11 cellular contexts compared by ENCODE assay signal in the genomic region with DNA sequence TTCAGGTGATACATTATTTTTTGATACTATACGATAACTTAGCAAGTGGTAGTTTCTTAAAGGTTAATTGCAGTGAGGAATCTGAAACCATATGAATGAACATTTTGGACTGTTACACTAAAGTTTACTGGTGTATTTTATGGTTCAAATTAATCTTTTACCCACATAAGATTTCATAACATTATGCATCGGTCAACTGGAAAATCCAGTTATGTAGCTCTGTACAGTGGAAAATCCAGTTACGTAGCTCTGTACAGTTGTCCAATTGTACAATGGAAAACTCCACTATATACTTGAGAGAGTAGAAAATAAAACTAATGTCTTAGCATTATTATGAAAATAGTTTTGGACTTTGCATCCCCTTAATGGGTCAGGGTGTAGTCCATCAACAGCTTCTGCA. TPM values are rescaled to one million over a fixed set of nuclear protein-coding genes. Genes with fewer than 3 reads are reported as not detected.
DNase-seq lines count a peak whose midpoint lies in the region; ATAC-seq, FAIRE-seq and TF ChIP-seq lines count a peak whose summit lies in the region.
"Had no signal": no experiment of that assay in that cellular context is flagged by ENCODE, and none has a peak within 500 bp of the region (broad histone marks: within the 10 kb centered on the region; RNA-seq: fewer than 3 reads in every experiment).

No MANE protein-coding gene starts in this region.

- H3K27me3 Mint-ChIP-seq in CD8-positive, alpha-beta memory T cell: peaks cover 0 to 1% of the 10 kb centered on the region in 2 donors
- no peaks in the 10 kb centered on the region for H3K27me3 Mint-ChIP-seq in nephron (ENCODE audit: low read depth)

- no peak for DNase-seq in CD8-positive, alpha-beta memory T cell
- DNase-seq in LNCaP clone FGC (ENCODE audit: low read depth): peak; percentile 84
- no peak for DNase-seq in breast epithelium (ENCODE audit: low spot score in 2 of 2)
- no peak for DNase-seq in GM12892 (ENCODE audit: insufficient read length)
- DNase-seq in GM13977 (ENCODE audit: low spot score): no peak
- DNase-seq in Right ventricle myocardium inferior (ENCODE audit: missing footprints): no peak
- DNase-seq: NCI-H1694 had no signal

- POLR2A ChIA-PET in CD8-positive, alpha-beta memory T cell (lab: Charles Lee): interaction anchor here (1.1 to 3.4 kb wide), 2 partner anchors 58 to 71 kb away, joined by 3 to 55 read pairs; partner anchors contain the start of gene GPR18

- TF ChIP-seq CTCF in LNCaP clone FGC (IDR thresholded peaks at IDR 0.05; ENCODE audit: control insufficient read depth, extremely low read depth, insufficient read depth) (no peak), breast epithelium (IDR thresholded peaks at IDR 0.05) (no peak), nephron (IDR thresholded peaks at IDR 0.05; ENCODE audit: unreplicated experiment in 3 of 3) (no peak), GM13977 (IDR thresholded peaks at IDR 0.05; ENCODE audit: extremely low read depth, insufficient read depth, missing control alignments) (no peak)

- no peaks in the 10 kb centered on the region for H3K9me3 Mint-ChIP-seq in CD8-positive, alpha-beta memory T cell
- H3K9me3 Mint-ChIP-seq in nephron: no peaks in the 10 kb centered on the region

- H3K4me3 Mint-ChIP-seq in CD8-positive, alpha-beta memory T cell: peak overlapping the region in 6 of 7 donors; percentile 58 to 95 (median 66)
- H3K4me3 Mint-ChIP-seq in nephron: peak overlapping the region; percentile 85 to 88 (median 86)

- no peak for ATAC-seq in HG03442 (IDR thresholded peaks at IDR 0.05; ENCODE audit: unreplicated experiment)
- ATAC-seq in Right ventricle myocardium inferior: no peak
- ATAC-seq: sciatic nerve had no signal

- H3K36me3 Mint-ChIP-seq in CD8-positive, alpha-beta memory T cell: peaks cover 0 to 14% (median 0%) of the 10 kb centered on the region in 3 donors
- H3K36me3 Mint-ChIP-seq in nephron (ENCODE audit: low read depth): peaks cover 3% of the 10 kb centered on the region

- H3K4me1 ChIP-seq in CD8-positive, alpha-beta memory T cell (ENCODE audit: insufficient read depth, low read length): peaks cover 27% of the 10 kb centered on the region
- H3K4me1 ChIP-seq in breast epithelium: no peaks in the 10 kb centered on the region

- no peaks in the 10 kb centered on the region for H3K9me3 ChIP-seq in CD8-positive, alpha-beta memory T cell (ENCODE audit: low read length)
- H3K9me3 ChIP-seq in breast epithelium: no peaks in the 10 kb centered on the region
- H3K9me3 ChIP-seq: thoracic aorta had no signal

- H3K27ac ChIP-seq in CD8-positive, alpha-beta memory T cell (ENCODE audit: low read depth, low read length): no peak overlapping the region
- H3K27ac ChIP-seq in breast epithelium: peak overlapping the region; percentile 99 to 100
- H3K27ac ChIP-seq: thoracic aorta had no signal

- H3K4me1 Mint-ChIP-seq in CD8-positive, alpha-beta memory T cell: peaks cover 34 to 51% (median 46%) of the 10 kb centered on the region in 3 donors
- H3K4me1 Mint-ChIP-seq in nephron: peaks cover 26% of the 10 kb centered on the region

- in situ Hi-C loops in GM13977 (cut with MboI; ENCODE audit: low pct_unique_long_range_greater_than_20kb, low sequenced_read_pairs, unreplicated experiment): no loop called here

- H3K27me3 ChIP-seq in CD8-positive, alpha-beta memory T cell (ENCODE audit: insufficient read depth, low read length, poor library complexity, severe bottlenecking): no peaks in the 10 kb centered on the region
- H3K27me3 ChIP-seq in breast epithelium: no peaks in the 10 kb centered on the region

- H3K27ac Mint-ChIP-seq in CD8-positive, alpha-beta memory T cell: peak overlapping the region in 7 of 8 donors; percentile 34 to 96 (median 85)
- peak overlapping the region; percentile 81 to 96 (median 91) for H3K27ac Mint-ChIP-seq in nephron

- FAIRE-seq in GM12892 (lab: Jason Lieb, UNC): no peak

- no peaks in the 10 kb centered on the region for H3K36me3 ChIP-seq in CD8-positive, alpha-beta memory T cell (ENCODE audit: insufficient read depth, low read length)
- H3K36me3 ChIP-seq in breast epithelium: no peaks in the 10 kb centered on the region
- H3K36me3 ChIP-seq: thoracic aorta had no signal

- H3K4me3 ChIP-seq in CD8-positive, alpha-beta memory T cell (ENCODE audit: low read length): no peak overlapping the region
- peak overlapping the region; percentile 91 for H3K4me3 ChIP-seq in LNCaP clone FGC (ENCODE audit: low read depth, low read length)
- H3K4me3 ChIP-seq in breast epithelium: no peak overlapping the region
- H3K4me3 ChIP-seq: thoracic aorta had no signal

- no peak for TF ChIP-seq POLR2A in breast epithelium (IDR thresholded peaks at IDR 0.05)
- TF ChIP-seq POLR2A in GM12892 (IDR thresholded peaks at IDR 0.05; ENCODE audit: low read depth, low read length): no peak

- CTCF ChIA-PET in CD8-positive, alpha-beta memory T cell (lab: Charles Lee): interaction anchor here (1.1 to 18.0 kb wide), 11 partner anchors 9 to 236 kb away, joined by 3 to 223 read pairs (median 9); partner anchors contain the start of gene GPR18

- intact Hi-C loops in breast epithelium (cut with DNase I; ENCODE audit: low total_unique reads) (no loop called here), Right ventricle myocardium inferior (cut with DNase I) (loop anchor here (5.0 kb wide), 1 partner anchor 69 kb away; no protein-coding TSS in a partner anchor)

RNA-seq across cellular contexts. Expression of gene UBAC2, which starts 2.0 kb away (rescaled TPM):
- 10 to 100 TPM; 62.3 to 63.7 TPM for total RNA-seq in CD8-positive, alpha-beta memory T cell
- polyA plus RNA-seq in CD8-positive, alpha-beta memory T cell: 160 TPM
- total RNA-seq in breast epithelium (10 to 100 TPM; 64.6 to 72.8 (median 65.1) TPM), Right ventricle myocardium inferior (39.1 TPM)
- 12.5 TPM for polyA plus RNA-seq in GM12892 (2012; ENCODE audit: missing spikeins)

RNA-seq across cellular contexts. Expression of gene GPR18, which starts 59.5 kb away (rescaled TPM):
- total RNA-seq in CD8-positive, alpha-beta memory T cell: 10 to 100 TPM; 15.2 to 16.2 TPM
- polyA plus RNA-seq in CD8-positive, alpha-beta memory T cell: 32.4 TPM
- total RNA-seq in breast epithelium: under 1 TPM in 1 of 3 donors, not detected in 2; 0.32 TPM
- polyA plus RNA-seq in GM12892 (2012; ENCODE audit: missing spikeins): 0.76 TPM
- total RNA-seq in Right ventricle myocardium inferior: not detected
- total RNA-seq: sciatic nerve, thoracic aorta had no signal

Comparison
In these comparisons a context has a peak if more than half of its experiments do, and no peak if none do; other contexts are left out.
1. RNA of gene GPR18, which starts 59.5 kb away (total RNA-seq): 15.2 to 16.2 TPM in CD8-positive, alpha-beta memory T cell; 0.32 TPM in breast epithelium and not detected in Right ventricle myocardium inferior (single experiment); every median in the first group is over 10 times any median in the second.